Comparison of ENCODE assay signal across 31 cellular contexts in the genomic region with DNA sequence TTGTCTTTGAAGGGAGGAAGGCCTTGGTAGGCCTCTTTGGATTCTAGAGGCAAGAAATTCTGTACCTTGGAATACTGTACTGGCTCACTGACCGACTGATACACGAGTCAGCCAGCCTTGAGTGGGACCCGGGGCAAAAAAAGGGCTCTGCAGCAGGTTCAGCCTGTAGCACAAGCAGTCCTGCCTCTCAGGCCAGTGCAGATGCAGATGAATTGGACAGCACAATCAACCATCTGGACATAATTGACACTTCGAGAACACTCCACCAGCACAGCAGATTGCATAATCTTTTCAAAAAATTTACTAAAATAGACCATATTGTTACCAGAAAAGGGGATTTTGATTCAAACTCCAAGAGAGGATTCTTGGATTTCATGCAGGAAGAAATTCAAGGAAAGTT.
"Had no signal": no experiment of that assay in that cellular context is flagged by ENCODE, and none has a peak within 500 bp of the region (broad histone marks: within the 10 kb centered on the region; RNA-seq: fewer than 3 reads in every experiment).

No MANE protein-coding gene starts in this region.

- DNase-seq: activated CD4-positive, alpha-beta T cell treated with anti-CD3 and anti-CD28 coated beads for 1 hour; activated CD4-positive, alpha-beta T cell treated with anti-CD3 and anti-CD28 coated beads for 48 hours; activated CD4-positive, CD25-positive, alpha-beta regulatory T cell; activated CD8-positive, alpha-beta T cell treated with anti-CD3 and anti-CD28 coated beads for 36 hours; activated effector memory CD4-positive, alpha-beta T cell treated with anti-CD3 and anti-CD28 coated beads, Interleukin-2, amount 50 U/mL, for 16 hours; activated naive CD4-positive, alpha-beta T cell; activated naive CD4-positive, alpha-beta T cell treated with anti-CD3 and anti-CD28 coated beads, Interleukin-2, amount 50 U/mL, for 16 hours; activated naive CD8-positive, alpha-beta T cell treated with anti-CD3 and anti-CD28 coated beads for 36 hours; activated T-cell treated with anti-CD3 and anti-CD28 coated beads, Interleukin-2, amount 50 U/mL, for 1 hour; activated T-cell treated with anti-CD3 and anti-CD28 coated beads, Interleukin-2, amount 50 U/mL, for 72 hours; amniotic stem cell; aorta; brain microvascular endothelial cell; NCI-H1092 treated with DMSO at 0.1 percent for 48 hours; NCI-H1417; NCI-H146; NCI-H187; NCI-H2029 treated with DMSO at 0.1 percent for 48 hours; NCI-H2107; NCI-H2171; NCI-H446; NCI-H510A treated with DMSO at 0.1 percent for 48 hours; NCI-H526 treated with DMSO at 0.1 percent for 48 hours; NCI-H774; PC-3; Peyer's patch; SHP77; SJCRH30; T1000; WERI-Rb-1 had no signal

- ATAC-seq: activated CD8-positive, alpha-beta T cell treated with anti-CD3 and anti-CD28 coated beads for 36 hours; activated T-helper 17 cell treated with anti-CD3 and anti-CD28 coated beads, Interleukin-2, amount 50 U/mL, for 72 hours; PC-3 had no signal
